In genomic region chr16:53131363-53132071, GRCh38 we compare ENCODE assay signal across 8 cellular contexts.
DNase-seq lines count a peak whose midpoint lies in the region; ATAC-seq and TF ChIP-seq lines count a peak whose summit lies in the region.

No MANE protein-coding gene starts in this region.

- H3K27ac ChIP-seq in esophagus (ENCODE audit: low read depth in 2 of 2, low read length in 1 of 2) (peak overlapping the region; percentile 95 to 97), muscle layer of colon (ENCODE audit: low read depth, low read length) (peak overlapping the region; percentile 82)

- H3K36me3 Mint-ChIP-seq in Caco-2 (ENCODE audit: insufficient read depth, unreplicated experiment), result peaks cover 6% of the 10 kb centered on the region
- peaks cover 3% of the 10 kb centered on the region for H3K36me3 Mint-ChIP-seq in activated T-cell treated with anti-CD3 and anti-CD28 coated beads, Interleukin-2, amount 50 U/mL, for 24 hours (ENCODE audit: low read depth)

- H3K27me3 Mint-ChIP-seq in Caco-2 (ENCODE audit: insufficient read depth, unreplicated experiment), result no peaks in the 10 kb centered on the region
- no peaks in the 10 kb centered on the region for H3K27me3 Mint-ChIP-seq in activated T-cell treated with anti-CD3 and anti-CD28 coated beads, Interleukin-2, amount 50 U/mL, for 24 hours

- ATAC-seq in GM21723 (IDR thresholded peaks at IDR 0.05; ENCODE audit: unreplicated experiment) (peak; percentile 19), GM21825 (IDR thresholded peaks at IDR 0.05; ENCODE audit: unreplicated experiment) (no peak)

- peak overlapping the region; percentile 83 for H3K4me3 Mint-ChIP-seq in Caco-2 (ENCODE audit: unreplicated experiment)
- H3K4me3 Mint-ChIP-seq in activated T-cell treated with anti-CD3 and anti-CD28 coated beads, Interleukin-2, amount 50 U/mL, for 24 hours, result peak overlapping the region; percentile 86

- H3K36me3 ChIP-seq in Caco-2 (ENCODE audit: control insufficient read depth, insufficient read depth, low read length) (no peaks in the 10 kb centered on the region), esophagus (ENCODE audit: control insufficient read depth in 2 of 2, insufficient read depth in 2 of 2, low read length in 1 of 2) (no peaks in the 10 kb centered on the region), muscle layer of colon (ENCODE audit: insufficient read depth, low read length) (no peaks in the 10 kb centered on the region)

- peak overlapping the region; percentile 98 for H3K4me3 ChIP-seq in Caco-2 (ENCODE audit: low read depth, low read length)
- H3K4me3 ChIP-seq in esophagus (ENCODE audit: low read depth in 1 of 2, low read length in 2 of 2), result peak overlapping the region; percentile 61 to 89
- peak overlapping the region; percentile 59 to 84 for H3K4me3 ChIP-seq in muscle layer of colon (ENCODE audit: low read depth in 1 of 2, low read length in 2 of 2)

- CTCF ChIA-PET in Caco-2 (lab: Charles Lee), result interaction anchor here (0.9 kb wide), 1 partner anchor 77 kb away, joined by 3 read pairs; no protein-coding TSS in a partner anchor

- no peaks in the 10 kb centered on the region for H3K9me3 Mint-ChIP-seq in Caco-2 (ENCODE audit: unreplicated experiment)
- no peaks in the 10 kb centered on the region for H3K9me3 Mint-ChIP-seq in activated T-cell treated with anti-CD3 and anti-CD28 coated beads, Interleukin-2, amount 50 U/mL, for 24 hours

- BruUV-seq in Caco-2 (replicated peaks; lab: Mats Ljungman, UMichigan), result no TSS peak

- peak overlapping the region; percentile 25 for H3K9ac ChIP-seq in muscle layer of colon (ENCODE audit: low read length)

- peak overlapping the region; percentile 81 for H3K27ac Mint-ChIP-seq in Caco-2 (ENCODE audit: unreplicated experiment)
- H3K27ac Mint-ChIP-seq in activated T-cell treated with anti-CD3 and anti-CD28 coated beads, Interleukin-2, amount 50 U/mL, for 24 hours, result peak overlapping the region; percentile 93

- peaks cover 26% of the 10 kb centered on the region for H3K4me1 Mint-ChIP-seq in Caco-2 (ENCODE audit: low read depth, unreplicated experiment)
- H3K4me1 Mint-ChIP-seq in activated T-cell treated with anti-CD3 and anti-CD28 coated beads, Interleukin-2, amount 50 U/mL, for 24 hours (ENCODE audit: low read depth), result peaks cover 15% of the 10 kb centered on the region

- intact Hi-C loops in Caco-2 (cut with micrococcal nuclease; ENCODE audit: unreplicated experiment), result loop anchor here (10.0 kb wide), 1 partner anchor 303 kb away; the partner anchor contains the start of gene RBL2

- H3K27me3 ChIP-seq in Caco-2 (replicated peaks; ENCODE audit: control insufficient read depth, insufficient read depth, low read length) (no peaks in the 10 kb centered on the region), esophagus (ENCODE audit: control insufficient read depth in 1 of 2, insufficient read depth in 2 of 2, low read length in 2 of 2) (no peaks in the 10 kb centered on the region), muscle layer of colon (ENCODE audit: control insufficient read depth in 1 of 2, insufficient read depth in 2 of 2, low read length in 2 of 2) (no peaks in the 10 kb centered on the region)

- peak; percentile 60 to 68 for DNase-seq in Caco-2
- DNase-seq in NCI-H69 (lab: John Stamatoyannopoulos, UW), result peak; percentile 59
- peak; percentile 79 for DNase-seq in activated T-cell treated with anti-CD3 and anti-CD28 coated beads, Interleukin-2, amount 50 U/mL, for 24 hours
- peak; percentile 74 for DNase-seq in stimulated activated CD8-positive, alpha-beta memory T cell treated with anti-CD3 and anti-CD28 coated beads, Interleukin-4, amount 100 ng/mL, for 48 hours

- H3K4me1 ChIP-seq in Caco-2, result peaks cover 28% of the 10 kb centered on the region
- H3K4me1 ChIP-seq in esophagus (ENCODE audit: control insufficient read depth in 2 of 2, insufficient read depth in 2 of 2, low read length in 1 of 2), result no peaks in the 10 kb centered on the region
- H3K4me1 ChIP-seq in muscle layer of colon (ENCODE audit: insufficient read depth, low read length), result peaks cover 17% of the 10 kb centered on the region

- 0 to 1% methylated on average over 33 to 77 of the region's 77 CpGs for WGBS in esophagus, 2 donors

- H3K9me3 ChIP-seq in Caco-2, result no peaks in the 10 kb centered on the region
- peaks cover 0 to 3% of the 10 kb centered on the region in 2 donors for H3K9me3 ChIP-seq in esophagus (ENCODE audit: control insufficient read depth in 2 of 2, insufficient read depth in 1 of 2, low read depth in 1 of 2, low read length in 1 of 2)
- H3K9me3 ChIP-seq in muscle layer of colon (ENCODE audit: low read length), result no peaks in the 10 kb centered on the region

- POLR2A ChIA-PET in Caco-2 (lab: Charles Lee), result no interaction called here

- no peak for TF ChIP-seq CTCF in Caco-2 (IDR thresholded peaks at IDR 0.05; ENCODE audit: insufficient read depth in 1 of 2, low read depth in 1 of 2, low read length in 1 of 2, severe bottlenecking in 1 of 2, unreplicated experiment in 1 of 2)
